Comparison of ENCODE assay signal across 1 cellular context in the genomic region with DNA sequence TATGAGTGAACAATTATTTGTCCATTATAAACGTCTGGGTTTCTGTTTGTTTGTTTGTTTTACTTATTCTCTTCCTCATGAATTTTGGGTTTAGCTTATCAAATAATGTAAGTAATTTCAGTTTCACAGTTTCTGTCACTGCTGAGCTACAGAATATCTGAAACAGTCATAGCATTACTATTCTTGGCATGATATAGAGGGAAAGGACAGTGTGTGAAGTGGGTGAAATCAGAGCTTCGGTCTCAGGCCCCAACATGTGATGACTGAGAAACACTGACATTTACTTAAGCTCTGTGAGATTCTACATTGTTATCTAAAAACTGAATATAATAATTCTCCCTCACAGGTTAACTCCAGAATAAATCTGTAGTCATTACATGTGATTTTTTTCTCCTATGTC.
TF ChIP-seq lines count a peak whose summit lies in the region.

No MANE protein-coding gene starts in this region.

TF ChIP-seq in GM23338, 12 proteins besides CTCF, POLR2A, EP300 and RAD21:
- no peak for TF ChIP-seq EZH2 (IDR thresholded peaks at IDR 0.05; ENCODE audit: low read depth, unreplicated experiment)
- TF ChIP-seq JUNB (IDR thresholded peaks at IDR 0.05; ENCODE audit: unreplicated experiment) = no peak
- no peak for TF ChIP-seq STAT1 (IDR thresholded peaks at IDR 0.05; ENCODE audit: unreplicated experiment)
- no peak for TF ChIP-seq NANOG (IDR thresholded peaks at IDR 0.05; ENCODE audit: borderline replicate concordance)
- TF ChIP-seq ZNF331 (CRISPR knock-in tag; IDR thresholded peaks at IDR 0.05; ENCODE audit: low read depth) = no peak
- TF ChIP-seq CREB1 (CRISPR knock-in tag; IDR thresholded peaks at IDR 0.05; ENCODE audit: low read depth) = no peak
- no peak for TF ChIP-seq EZH2phosphoT487 (IDR thresholded peaks at IDR 0.05; ENCODE audit: unreplicated experiment)
- no peak for TF ChIP-seq ZNF114 (CRISPR knock-in tag; IDR thresholded peaks at IDR 0.05)
